ENCODE assay signal across 22 cellular contexts in genomic region chr4:20512053-20512810, GRCh38.
DNase-seq lines count a peak whose midpoint lies in the region; ATAC-seq, FAIRE-seq and TF ChIP-seq lines count a peak whose summit lies in the region.
"Had no signal": no experiment of that assay in that cellular context is flagged by ENCODE, and none has a peak within 500 bp of the region (broad histone marks: within the 10 kb centered on the region; RNA-seq: fewer than 3 reads in every experiment).

No MANE protein-coding gene starts in this region.

- BruUV-seq in K562 (replicated peaks; lab: Mats Ljungman, UMichigan) = no TSS peak

- no peaks in the 10 kb centered on the region for H3K9me1 ChIP-seq in K562 (ENCODE audit: control insufficient read depth, insufficient read depth, low read length)

- H2AFZ ChIP-seq in K562 (ENCODE audit: low read depth, low read length) = 0 out of 2 replicates have a peak overlapping the region, but pooled peaks have one; percentile 44
- no peak overlapping the region for H2AFZ ChIP-seq in osteoblast (ENCODE audit: low read length)

- intact Hi-C loops in Right ventricle myocardium superior (cut with DNase I) (no loop called here), Right ventricle myocardium inferior (cut with DNase I) (no loop called here), K562 (cut with micrococcal nuclease) (no loop called here)

- CTCF ChIA-PET in K562 (lab: Yijun Ruan, JAX; ENCODE audit: low intra/inter-chr PET ratio) = no interaction called here

- in situ Hi-C loops in K562 (cut with MboI) = no loop called here

- WGBS in K562 (ENCODE audit: insufficient coverage, low coverage, missing lambda C conversion rate) = 1% methylated on average over 7 of the region's 7 CpGs

- TF ChIP-seq EP300 in K562 (IDR thresholded peaks at IDR 0.05; ENCODE audit: low read length) = no peak

- ATAC-seq in Right ventricle myocardium superior (ENCODE audit: poor library complexity) (peak; percentile 61), Right ventricle myocardium inferior (no peak), K562 (peak; percentile 61; the same call in 2 of the 3 replicates), HG03442 (IDR thresholded peaks at IDR 0.05; ENCODE audit: unreplicated experiment) (no peak), GM21526 (IDR thresholded peaks at IDR 0.05; ENCODE audit: low FRiP score, unreplicated experiment) (no peak), GM18861 (IDR thresholded peaks at IDR 0.05; ENCODE audit: unreplicated experiment) (no peak)
- ATAC-seq: gastrocnemius medialis; HepG2; naive thymus-derived CD8-positive, alpha-beta T cell; stimulated activated naive B cell treated with anti-CD40 and anti-IgM and Interleukin-4, amounts not matched to agents 10 μg/mL and 1 μg/mL and 100 μg/mL, for 72 hours; T-helper 17 cell had no signal

- peak overlapping the region; percentile 61; the same call in 2 of the 3 replicates for H3K27ac ChIP-seq in K562 (ENCODE audit: extremely low read depth, low read depth, low read length)
- H3K27ac ChIP-seq in osteoblast (ENCODE audit: low read depth, low read length) = no peak overlapping the region
- H3K27ac ChIP-seq: gastrocnemius medialis, upper lobe of left lung had no signal

- no peak for FAIRE-seq in K562 (lab: Jason Lieb, UNC)
- FAIRE-seq: colon, HepG2 had no signal

- DNase-seq in Right ventricle myocardium superior (no peak), Right ventricle myocardium inferior (ENCODE audit: missing footprints) (no peak), NCI-H345 treated with DMSO at 0.1 percent for 48 hours (lab: John Stamatoyannopoulos, UW; ENCODE audit: unreplicated experiment) (peak; percentile 51), K562 (ENCODE audit: extremely low read depth in 1 of 4, low spot score in 3 of 4) (peak in 2 of 4 experiments; percentile 10 to 33), osteoblast (ENCODE audit: insufficient read length, low spot score, missing footprints) (peak; percentile 31)
- DNase-seq: 8988T; activated CD4-positive, CD25-positive, alpha-beta regulatory T cell treated with anti-CD3 and anti-CD28 coated beads, Interleukin-2, amount 50 U/mL, for 72 hours; activated effector memory CD4-positive, alpha-beta T cell treated with anti-CD3 and anti-CD28 coated beads, Interleukin-2, amount 50 U/mL, for 16 hours; anterior cingulate cortex; C1 segment of cervical spinal cord; DMS79; gastrocnemius medialis; naive thymus-derived CD8-positive, alpha-beta T cell; NCI-H82; stimulated activated naive B cell treated with anti-CD40 and anti-IgM and Interleukin-4, amounts not matched to agents 10 μg/mL and 1 μg/mL and 100 μg/mL, for 72 hours; T-helper 17 cell; upper lobe of left lung had no signal

- TF ChIP-seq CTCF in K562 (IDR thresholded peaks at IDR 0.05 in 2 of 3, conservative IDR thresholded peaks at IDR 0.05 in 1 of 3; ENCODE audit: insufficient read depth in 2 of 3, low read depth in 1 of 3, low read length in 3 of 3) (no peak), osteoblast (IDR thresholded peaks at IDR 0.05; ENCODE audit: extremely low read depth, low read depth, low read length) (no peak)

- POLR2A ChIA-PET in K562 (lab: Yijun Ruan, JAX) = no interaction called here

- H3K36me3 ChIP-seq in K562 (ENCODE audit: control insufficient read depth, insufficient read depth, low read length) (no peaks in the 10 kb centered on the region), osteoblast (ENCODE audit: insufficient read depth, low read length) (peaks cover 3% of the 10 kb centered on the region)
- H3K36me3 ChIP-seq: gastrocnemius medialis, upper lobe of left lung had no signal

- no peak overlapping the region for H3K4me2 ChIP-seq in K562 (ENCODE audit: insufficient read depth, low read length)
- no peak overlapping the region for H3K4me2 ChIP-seq in osteoblast (ENCODE audit: insufficient read depth, low read length)

- H3K79me2 ChIP-seq in K562 (ENCODE audit: control insufficient read depth, insufficient read depth, low read length) (no peaks in the 10 kb centered on the region), osteoblast (ENCODE audit: insufficient read depth, low read length) (no peaks in the 10 kb centered on the region)

- H3K27me3 ChIP-seq in K562 (ENCODE audit: control insufficient read depth in 2 of 2, insufficient read depth in 2 of 2, low read length in 2 of 2) = no peaks in the 10 kb centered on the region
- H3K27me3 ChIP-seq in osteoblast (ENCODE audit: insufficient read depth, low read length) = no peaks in the 10 kb centered on the region
- H3K27me3 ChIP-seq: gastrocnemius medialis, upper lobe of left lung had no signal

- H3K4me3 ChIP-seq in K562 = no peak overlapping the region
- H3K4me3 ChIP-seq in osteoblast (ENCODE audit: insufficient read depth, low read length) = no peak overlapping the region
- H3K4me3 ChIP-seq: gastrocnemius medialis, upper lobe of left lung had no signal

- no peak overlapping the region for H3K9ac ChIP-seq in K562 (ENCODE audit: insufficient read depth in 1 of 2, low read depth in 2 of 2, low read length in 2 of 2)

- no peaks in the 10 kb centered on the region for H3K4me1 ChIP-seq in K562 (replicated peaks in 1 of 2; ENCODE audit: control insufficient read depth in 2 of 2, insufficient read depth in 2 of 2, low read length in 2 of 2)
- no peaks in the 10 kb centered on the region for H3K4me1 ChIP-seq in osteoblast (ENCODE audit: insufficient read depth, low read length)
- H3K4me1 ChIP-seq: gastrocnemius medialis, upper lobe of left lung had no signal

- H4K20me1 ChIP-seq in K562 (replicated peaks; ENCODE audit: control insufficient read depth, insufficient read depth, low read length) (no peaks in the 10 kb centered on the region), osteoblast (ENCODE audit: insufficient read depth, low read length) (no peaks in the 10 kb centered on the region)

- no peak for TF ChIP-seq POLR2A in K562 (conservative IDR thresholded peaks at IDR 0.05)

- no peak for TF ChIP-seq RAD21 in K562 (CRISPR knock-in tag; conservative IDR thresholded peaks at IDR 0.05 in 1 of 2, IDR thresholded peaks at IDR 0.05 in 1 of 2)

- H3K9me3 ChIP-seq in K562 (replicated peaks; ENCODE audit: control insufficient read depth, insufficient read depth, low read depth, low read length) (no peaks in the 10 kb centered on the region), osteoblast (ENCODE audit: low read depth, low read length) (no peaks in the 10 kb centered on the region)
- H3K9me3 ChIP-seq: gastrocnemius medialis, upper lobe of left lung had no signal

TF ChIP-seq in K562, 482 proteins besides CTCF, POLR2A, EP300 and RAD21:
- TF ChIP-seq TAL1 (IDR thresholded peaks at IDR 0.05) (0 out of 2 replicates have a peak, but pooled peaks have one; percentile 11), CBFA2T3 (IDR thresholded peaks at IDR 0.05) (peak; percentile 35; the same call in 1 of the 2 replicates), NR2C1 (IDR thresholded peaks at IDR 0.05) (0 out of 2 replicates have a peak, but pooled peaks have one; percentile 14), NR2C1 (tag; IDR thresholded peaks at IDR 0.05) (no peak), ESRRB (CRISPR knock-in tag; IDR thresholded peaks at IDR 0.05; ENCODE audit: borderline replicate concordance) (no peak), TEAD4 (IDR thresholded peaks at IDR 0.05; ENCODE audit: low read length) (peak; percentile 27; the same call in 1 of the 2 replicates), TEAD4 (CRISPR knock-in tag; IDR thresholded peaks at IDR 0.05; ENCODE audit: borderline replicate concordance) (no peak), SAFB2 (IDR thresholded peaks at IDR 0.05; ENCODE audit: borderline replicate concordance, low read depth, low read length, severe bottlenecking) (no peak), HDAC3 (IDR thresholded peaks at IDR 0.05; ENCODE audit: borderline replicate concordance, partially characterized antibody) (no peak), ZNF408 (CRISPR knock-in tag; IDR thresholded peaks at IDR 0.05; ENCODE audit: low read depth) (no peak), HLTF (IDR thresholded peaks at IDR 0.05) (no peak), ZNF584 (CRISPR knock-in tag; IDR thresholded peaks at IDR 0.05; ENCODE audit: low read depth) (no peak), SMARCB1 (IDR thresholded peaks at IDR 0.05; ENCODE audit: insufficient read length, low read depth) (no peak)
- TF ChIP-seq, protein P1, sequence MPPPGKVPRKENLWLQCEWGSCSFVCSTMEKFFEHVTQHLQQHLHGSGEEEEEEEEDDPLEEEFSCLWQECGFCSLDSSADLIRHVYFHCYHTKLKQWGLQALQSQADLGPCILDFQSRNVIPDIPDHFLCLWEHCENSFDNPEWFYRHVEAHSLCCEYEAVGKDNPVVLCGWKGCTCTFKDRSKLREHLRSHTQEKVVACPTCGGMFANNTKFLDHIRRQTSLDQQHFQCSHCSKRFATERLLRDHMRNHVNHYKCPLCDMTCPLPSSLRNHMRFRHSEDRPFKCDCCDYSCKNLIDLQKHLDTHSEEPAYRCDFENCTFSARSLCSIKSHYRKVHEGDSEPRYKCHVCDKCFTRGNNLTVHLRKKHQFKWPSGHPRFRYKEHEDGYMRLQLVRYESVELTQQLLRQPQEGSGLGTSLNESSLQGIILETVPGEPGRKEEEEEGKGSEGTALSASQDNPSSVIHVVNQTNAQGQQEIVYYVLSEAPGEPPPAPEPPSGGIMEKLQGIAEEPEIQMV (tag; conservative IDR thresholded peaks at IDR 0.05; ENCODE audit: low read depth) = no peak
- TF ChIP-seq, protein P2, sequence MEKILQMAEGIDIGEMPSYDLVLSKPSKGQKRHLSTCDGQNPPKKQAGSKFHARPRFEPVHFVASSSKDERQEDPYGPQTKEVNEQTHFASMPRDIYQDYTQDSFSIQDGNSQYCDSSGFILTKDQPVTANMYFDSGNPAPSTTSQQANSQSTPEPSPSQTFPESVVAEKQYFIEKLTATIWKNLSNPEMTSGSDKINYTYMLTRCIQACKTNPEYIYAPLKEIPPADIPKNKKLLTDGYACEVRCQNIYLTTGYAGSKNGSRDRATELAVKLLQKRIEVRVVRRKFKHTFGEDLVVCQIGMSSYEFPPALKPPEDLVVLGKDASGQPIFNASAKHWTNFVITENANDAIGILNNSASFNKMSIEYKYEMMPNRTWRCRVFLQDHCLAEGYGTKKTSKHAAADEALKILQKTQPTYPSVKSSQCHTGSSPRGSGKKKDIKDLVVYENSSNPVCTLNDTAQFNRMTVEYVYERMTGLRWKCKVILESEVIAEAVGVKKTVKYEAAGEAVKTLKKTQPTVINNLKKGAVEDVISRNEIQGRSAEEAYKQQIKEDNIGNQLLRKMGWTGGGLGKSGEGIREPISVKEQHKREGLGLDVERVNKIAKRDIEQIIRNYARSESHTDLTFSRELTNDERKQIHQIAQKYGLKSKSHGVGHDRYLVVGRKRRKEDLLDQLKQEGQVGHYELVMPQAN (IDR thresholded peaks at IDR 0.05; ENCODE audit: borderline replicate concordance) = no peak

Comparison
In these comparisons a context has a peak if more than half of its experiments do, and no peak if none do; other contexts are left out.
1. ATAC-seq: peak in Right ventricle myocardium superior (single experiment) and K562 (single experiment); none in Right ventricle myocardium inferior (single experiment), HG03442 (single experiment), GM21526 (single experiment) and GM18861 (single experiment).
2. DNase-seq: peak in NCI-H345 treated with DMSO at 0.1 percent for 48 hours (single experiment) and osteoblast (single experiment); none in Right ventricle myocardium superior (single experiment) and Right ventricle myocardium inferior (single experiment).